In genomic region chr4:98522603-98523395, GRCh38 we compare ENCODE assay signal across 12 cellular contexts.
DNase-seq lines count a peak whose midpoint lies in the region; ATAC-seq and TF ChIP-seq lines count a peak whose summit lies in the region.
"Had no signal": no experiment of that assay in that cellular context is flagged by ENCODE, and none has a peak within 500 bp of the region (broad histone marks: within the 10 kb centered on the region; RNA-seq: fewer than 3 reads in every experiment).

No MANE protein-coding gene starts in this region.

- H3K9me3 ChIP-seq in A673 (ENCODE audit: low read depth, low read length, poor library complexity, severe bottlenecking): no peaks in the 10 kb centered on the region
- H3K9me3 ChIP-seq: gastroesophageal sphincter, pancreas had no signal

- H3K4me3 ChIP-seq in A673 (ENCODE audit: low read depth, low read length, poor library complexity, severe bottlenecking) (no peak overlapping the region), astrocyte of the spinal cord (ENCODE audit: low read depth, low read length) (no peak overlapping the region)
- H3K4me3 ChIP-seq: gastroesophageal sphincter, pancreas, SK-N-MC had no signal

- peak overlapping the region; percentile 91 for H3K27ac Mint-ChIP-seq in HFFc6

- peaks cover 95% of the 10 kb centered on the region for H3K4me1 Mint-ChIP-seq in HFFc6 (ENCODE audit: low read depth)

- DNase-seq in A673 (ENCODE audit: low spot score) (peak; percentile 38), HFFc6 (peak; percentile 89), astrocyte of the spinal cord (ENCODE audit: low read depth, low spot score) (peak; percentile 95), T-helper 9 cell (no peak), left lobe of liver (ENCODE audit: low spot score) (no peak)
- DNase-seq in NK-92 treated with Interleukin-12 subunit alpha and Interleukin-12 subunit beta, amount 100 ng/mL, for 24 hours (lab: John Stamatoyannopoulos, UW): no peak
- DNase-seq: NCI-H1436 treated with DMSO at 0.1 percent for 48 hours, pancreas had no signal

- no peaks in the 10 kb centered on the region for H3K27me3 ChIP-seq in A673 (replicated peaks; ENCODE audit: insufficient read depth, low read depth, low read length, poor library complexity)
- H3K27me3 ChIP-seq in layer of hippocampus (ENCODE audit: control insufficient read depth, insufficient read depth, low read length): no peaks in the 10 kb centered on the region
- H3K27me3 ChIP-seq: gastroesophageal sphincter, pancreas had no signal

- H3K36me3 ChIP-seq in A673 (ENCODE audit: insufficient read depth, low read length, poor library complexity, severe bottlenecking): no peaks in the 10 kb centered on the region
- H3K36me3 ChIP-seq: gastroesophageal sphincter, pancreas had no signal

- TF ChIP-seq CTCF in A673 (conservative IDR thresholded peaks at IDR 0.05; ENCODE audit: low read depth, low read length): no peak
- TF ChIP-seq CTCF in HFFc6 (IDR thresholded peaks at IDR 0.05): no peak
- TF ChIP-seq CTCF in astrocyte of the spinal cord (IDR thresholded peaks at IDR 0.05; ENCODE audit: low read depth, low read length): no peak

- ATAC-seq in left lobe of liver (no peak), HG03097 (IDR thresholded peaks at IDR 0.05; ENCODE audit: low FRiP score, unreplicated experiment) (no peak)
- ATAC-seq: gastroesophageal sphincter, pancreas had no signal

- in situ Hi-C loops in astrocyte of the spinal cord (cut with HindIII; ENCODE audit: low sequenced_read_pairs): no loop called here

- no peaks in the 10 kb centered on the region for H3K9me3 Mint-ChIP-seq in HFFc6

- CTCF ChIA-PET in A673 (lab: Charles Lee): no interaction called here

- intact Hi-C loops in A673 (cut with micrococcal nuclease; ENCODE audit: unreplicated experiment): no loop called here

- POLR2A ChIA-PET in A673 (lab: Charles Lee; ENCODE audit: low non-redundant PET): no interaction called here

- H3K27me3 Mint-ChIP-seq in HFFc6 (ENCODE audit: insufficient read depth): no peaks in the 10 kb centered on the region

- H3K4me3 Mint-ChIP-seq in HFFc6: peak overlapping the region; percentile 75

- BruUV-seq in A673 (replicated peaks; lab: Mats Ljungman, UMichigan): no TSS peak

- peaks cover 29% of the 10 kb centered on the region for H3K4me1 ChIP-seq in A673 (ENCODE audit: insufficient read depth, low read length, poor library complexity, severe bottlenecking)

- peak overlapping the region; percentile 19 for H3K27ac ChIP-seq in A673 (ENCODE audit: low read depth, low read length, poor library complexity, severe bottlenecking)
- H3K27ac ChIP-seq in layer of hippocampus (ENCODE audit: low read depth, low read length): peak overlapping the region; percentile 40
- H3K27ac ChIP-seq: pancreas, SK-N-MC had no signal

- H3K36me3 Mint-ChIP-seq in HFFc6 (ENCODE audit: low read depth): peaks cover 5% of the 10 kb centered on the region; the same call in 1 of the 2 replicates

Comparison
In these comparisons a context has a peak if more than half of its experiments do, and no peak if none do; other contexts are left out.
1. DNase-seq: peak in A673 (single experiment), HFFc6 (single experiment) and astrocyte of the spinal cord (single experiment); none in NK-92 treated with Interleukin-12 subunit alpha and Interleukin-12 subunit beta, amount 100 ng/mL, for 24 hours (single experiment), T-helper 9 cell (single experiment) and left lobe of liver (single experiment).